Comparison of ENCODE assay signal across 27 cellular contexts in genomic region chr3:174352227-174352626, GRCh38.
"Had no signal": no experiment of that assay in that cellular context is flagged by ENCODE, and none has a peak within 500 bp of the region (broad histone marks: within the 10 kb centered on the region; RNA-seq: fewer than 3 reads in every experiment).

No MANE protein-coding gene starts in this region.

- H3K4me3 Mint-ChIP-seq: dendritic cell treated with granulocyte-macrophage colony-stimulating factor and Interleukin-4, amounts not matched to agents 40 ng/mL and 50 ng/mL, for 4 days; effector memory CD8-positive, alpha-beta T cell; endodermal cell; immature natural killer cell; mesothelial cell of epicardium; naive B cell had no signal

- H3K79me2 ChIP-seq: hepatocyte had no signal

- H3K4me1 Mint-ChIP-seq: immature natural killer cell, mesothelial cell of epicardium, naive B cell had no signal

- H3K4me2 ChIP-seq: hepatocyte had no signal

- H3K36me3 ChIP-seq: colonic mucosa, esophagus squamous epithelium, gastrocnemius medialis, heart left ventricle, left lung, lower lobe of right lung had no signal

- H3K4me3 ChIP-seq: colonic mucosa, esophagus squamous epithelium, gastrocnemius medialis, heart left ventricle, hepatocyte, left lung, lower lobe of right lung, mucosa of descending colon had no signal

- H3K27ac ChIP-seq: colonic mucosa, epithelial cell of prostate, esophagus squamous epithelium, gastrocnemius medialis, heart left ventricle, hepatocyte, left lung, lower lobe of right lung had no signal

- H3K27me3 ChIP-seq: colonic mucosa, esophagus squamous epithelium, gastrocnemius medialis, heart left ventricle, hepatocyte, left lung had no signal

- H2AFZ ChIP-seq: hepatocyte had no signal

- H3K27me3 Mint-ChIP-seq: dendritic cell treated with granulocyte-macrophage colony-stimulating factor and Interleukin-4, amounts not matched to agents 40 ng/mL and 50 ng/mL, for 4 days; effector memory CD8-positive, alpha-beta T cell; naive B cell had no signal

- FAIRE-seq: endometrium, keratinocyte had no signal

- H3K27ac Mint-ChIP-seq: dendritic cell treated with granulocyte-macrophage colony-stimulating factor and Interleukin-4, amounts not matched to agents 40 ng/mL and 50 ng/mL, for 4 days; effector memory CD8-positive, alpha-beta T cell; endodermal cell; mesothelial cell of epicardium; naive B cell had no signal

- DNase-seq: colonic mucosa; cortex of kidney; effector CD8-positive, alpha-beta T cell; effector memory CD8-positive, alpha-beta T cell; endodermal cell; erythroblast; esophagus squamous epithelium; foreskin fibroblast; foreskin melanocyte; gastrocnemius medialis; glutamatergic neuron; heart left ventricle; hypothalamus; immature natural killer cell; left cardiac atrium; left lung; left ventricle myocardium superior; lower lobe of right lung; mesenchymal stem cell; mucosa of descending colon; naive B cell had no signal

- H3K9me3 ChIP-seq: colonic mucosa, esophagus squamous epithelium, gastrocnemius medialis, lower lobe of right lung, mucosa of descending colon had no signal

- H3K4me1 ChIP-seq: colonic mucosa, esophagus squamous epithelium, gastrocnemius medialis, heart left ventricle, left lung, lower lobe of right lung had no signal

- H3K36me3 Mint-ChIP-seq: naive B cell had no signal
